Comparison of ENCODE assay signal across 21 cellular contexts in the genomic region with DNA sequence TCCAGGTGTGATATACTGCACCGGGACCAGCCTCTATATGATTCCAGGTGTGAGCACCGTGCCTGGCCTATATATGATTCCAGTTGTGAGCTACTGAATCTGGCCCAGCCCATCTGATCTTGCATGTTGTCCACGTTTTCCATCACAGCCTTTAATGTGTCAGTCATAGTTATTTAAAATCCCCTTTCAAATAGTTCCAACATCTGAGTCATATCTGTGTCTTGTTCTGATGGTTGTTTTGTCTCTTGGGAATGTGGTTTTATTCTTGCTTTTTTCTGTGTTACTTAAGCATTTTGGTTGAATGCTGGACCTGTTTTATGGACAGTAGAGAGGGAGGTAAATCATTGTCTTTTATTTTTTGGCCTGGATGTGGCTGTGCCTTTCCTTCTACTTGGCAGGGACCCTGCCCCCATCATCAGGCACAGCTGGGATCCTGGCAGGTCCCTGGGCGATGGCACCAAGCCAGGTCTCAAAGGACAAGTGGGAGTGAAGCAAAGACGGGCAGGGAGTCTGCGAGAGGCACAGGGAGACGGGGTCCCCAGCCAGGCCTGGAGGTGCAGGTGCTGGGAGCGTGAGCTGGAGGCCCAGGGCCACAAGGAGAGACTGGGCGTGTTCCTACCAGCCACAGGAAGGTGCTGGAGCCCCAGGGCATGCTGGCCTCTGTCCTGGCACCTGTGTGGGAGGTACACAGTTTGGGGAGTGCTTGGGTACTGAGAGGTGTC.
"Had no signal": no experiment of that assay in that cellular context is flagged by ENCODE, and none has a peak within 500 bp of the region (broad histone marks: within the 10 kb centered on the region; RNA-seq: fewer than 3 reads in every experiment).

No MANE protein-coding gene starts in this region.

- DNase-seq: activated CD4-positive, alpha-beta T cell treated with anti-CD3 and anti-CD28 coated beads for 1 hour; activated CD4-positive, alpha-beta T cell treated with anti-CD3 and anti-CD28 coated beads, Interleukin-2, amount 50 U/mL, for 48 hours; activated naive CD4-positive, alpha-beta T cell treated with anti-CD3 and anti-CD28 coated beads for 36 hours; activated T-cell treated with anti-CD3 and anti-CD28 coated beads, Interleukin-2, amount 50 U/mL, for 1 hour; aorta; effector CD4-positive, alpha-beta T cell; kidney glomerular epithelial cell; left ventricle myocardium superior; naive B cell; stimulated activated CD4-positive, alpha-beta T cell treated with anti-CD3 and anti-CD28 coated beads, Interleukin-4, amount 100 ng/mL, for 24 hours; SW 1271; T-helper 2 cell; WERI-Rb-1 had no signal

- ATAC-seq: left ventricle myocardium superior; stimulated activated memory B cell treated with anti-CD40 and anti-IgM and Interleukin-4, amounts not matched to agents 10 μg/mL and 1 μg/mL and 100 μg/mL, for 72 hours had no signal

- H2AFZ ChIP-seq: neural progenitor cell had no signal

- H3K27ac ChIP-seq: esophagus muscularis mucosa, neural progenitor cell, prostate gland, right atrium auricular region, thoracic aorta, upper lobe of left lung, WERI-Rb-1 had no signal

- H3K9ac ChIP-seq: neural progenitor cell had no signal

- H3K36me3 ChIP-seq: neural progenitor cell had no signal

- H3K4me2 ChIP-seq: neural progenitor cell, smooth muscle cell had no signal

- H3K9me3 ChIP-seq: prostate gland had no signal

- H3K27me3 ChIP-seq: esophagus muscularis mucosa, neural progenitor cell, right atrium auricular region, upper lobe of left lung had no signal

- H3K4me3 ChIP-seq: esophagus muscularis mucosa, neural progenitor cell, prostate gland, right atrium auricular region, smooth muscle cell, thoracic aorta, upper lobe of left lung had no signal

- H3K4me1 ChIP-seq: esophagus muscularis mucosa, neural progenitor cell, prostate gland, right atrium auricular region, upper lobe of left lung had no signal
